In the genomic region with DNA sequence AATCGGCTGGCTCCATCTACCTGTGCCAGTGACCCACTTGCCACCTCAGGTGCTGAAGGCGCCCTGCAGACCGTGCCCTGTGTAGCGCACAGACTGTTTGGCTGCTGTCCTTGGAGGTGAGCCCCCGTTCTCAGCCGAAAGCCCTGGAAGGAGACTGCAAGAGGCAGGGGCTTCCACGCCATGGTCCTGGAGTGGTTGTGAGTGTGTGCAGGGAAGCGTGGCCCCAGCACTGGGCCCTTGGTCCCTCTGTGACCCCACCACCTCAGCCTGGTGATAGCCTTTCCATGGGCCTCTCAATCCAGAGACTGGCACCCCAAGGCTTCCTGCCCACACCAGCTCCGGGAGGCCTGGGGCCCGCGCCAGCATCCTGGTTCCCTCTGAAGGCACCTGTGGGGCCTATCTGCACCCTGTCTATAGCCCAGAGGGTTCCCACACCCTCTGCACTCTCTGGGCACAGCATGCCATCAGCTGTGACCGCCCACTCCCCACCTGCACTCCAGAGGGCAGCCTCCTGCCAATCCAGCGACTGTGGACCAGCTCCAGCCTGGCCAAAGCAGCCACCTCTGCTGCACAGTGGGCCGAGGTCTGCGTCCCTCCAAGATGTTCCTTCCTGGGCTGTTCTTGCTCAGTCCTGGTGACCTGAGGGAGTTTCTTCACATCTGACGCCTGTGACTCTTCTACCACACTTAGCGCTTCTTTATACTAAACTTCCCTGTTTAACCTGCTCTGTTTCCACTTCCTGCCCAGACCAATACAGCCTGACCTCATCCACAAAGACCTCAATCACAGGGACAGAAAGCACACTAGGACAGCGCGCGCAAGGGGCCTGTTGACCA, we compare ENCODE assay signal across 14 cellular contexts.
"Had no signal": no experiment of that assay in that cellular context is flagged by ENCODE, and none has a peak within 500 bp of the region (broad histone marks: within the 10 kb centered on the region; RNA-seq: fewer than 3 reads in every experiment).

No MANE protein-coding gene starts in this region.

- H3K4me3 ChIP-seq: tibial artery, vagina had no signal

- H3K27ac ChIP-seq: tibial artery, vagina had no signal

- DNase-seq: activated CD4-positive, alpha-beta T cell treated with anti-CD3 and anti-CD28 coated beads, Interleukin-2, amount 10 ng/mL, durations not matched to agents 7 days and 5 days; activated CD4-positive, CD25-positive, alpha-beta regulatory T cell; activated CD8-positive, alpha-beta memory T cell treated with anti-CD3 and anti-CD28 coated beads for 24 hours; activated naive CD4-positive, alpha-beta T cell treated with anti-CD3 and anti-CD28 coated beads for 36 hours; activated T-cell treated with anti-CD3 and anti-CD28 coated beads for 4 hours; central memory CD4-positive, alpha-beta T cell; effector memory CD8-positive, alpha-beta T cell; hypothalamus; stimulated activated CD4-positive, alpha-beta T cell treated with anti-CD3 and anti-CD28 coated beads, Interleukin-4, amount 100 ng/mL, for 1 hour; stimulated activated CD8-positive, alpha-beta memory T cell treated with anti-CD3 and anti-CD28 coated beads, Interleukin-4, amount 100 ng/mL, for 48 hours; T-helper 17 cell had no signal

- H3K4me1 ChIP-seq: tibial artery, vagina had no signal

- H3K27me3 ChIP-seq: tibial artery, vagina had no signal

- H3K36me3 ChIP-seq: vagina had no signal

- ATAC-seq: activated T-helper 17 cell treated with anti-CD3 and anti-CD28 coated beads, Interleukin-2, amount 50 U/mL, for 72 hours; effector memory CD8-positive, alpha-beta T cell; T-helper 17 cell had no signal

- H3K9me3 ChIP-seq: vagina had no signal
